23 cellular contexts compared by ENCODE assay signal in the genomic region with DNA sequence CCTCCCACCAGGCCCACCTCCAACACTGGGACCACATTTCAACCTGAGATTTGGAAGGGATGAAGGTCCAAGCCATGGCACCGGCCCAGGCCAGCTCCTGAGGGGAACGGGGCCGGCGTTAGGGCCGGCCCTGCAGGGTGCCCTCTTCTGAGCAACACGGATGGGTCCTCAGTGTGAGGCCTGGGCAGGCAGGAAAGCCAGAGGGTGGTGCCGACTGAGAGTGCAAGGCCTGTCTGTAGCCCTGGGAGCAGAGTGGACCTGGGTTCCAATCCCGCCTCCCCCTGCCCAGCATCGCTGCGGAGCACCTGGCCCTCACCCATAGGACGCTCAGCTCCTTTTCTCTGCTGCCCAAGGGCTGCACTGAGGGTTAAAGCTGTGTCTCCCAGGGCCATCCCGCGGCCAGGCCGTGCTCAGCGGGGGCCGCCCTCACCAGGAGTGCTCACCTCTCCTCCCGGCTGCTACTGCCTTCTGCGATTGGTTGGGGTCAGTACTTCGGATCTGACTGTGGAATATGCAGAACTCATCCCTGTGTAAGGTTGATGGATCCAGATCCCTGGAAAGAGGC. TPM values are rescaled to one million over a fixed set of nuclear protein-coding genes. Genes with fewer than 3 reads are reported as not detected.
DNase-seq lines count a peak whose midpoint lies in the region; ATAC-seq, FAIRE-seq and TF ChIP-seq lines count a peak whose summit lies in the region.
"Had no signal": no experiment of that assay in that cellular context is flagged by ENCODE, and none has a peak within 500 bp of the region (broad histone marks: within the 10 kb centered on the region; RNA-seq: fewer than 3 reads in every experiment).

No MANE protein-coding gene starts in this region.

- peaks cover 11% of the 10 kb centered on the region for H3K4me1 Mint-ChIP-seq in HFFc6 (ENCODE audit: low read depth)
- no peaks in the 10 kb centered on the region for H3K4me1 Mint-ChIP-seq in CD4-positive, alpha-beta T cell (ENCODE audit: low read depth)
- H3K4me1 Mint-ChIP-seq: CD4-positive, CD25-positive, alpha-beta regulatory T cell; IgD-negative memory B cell had no signal

- H3K79me1 ChIP-seq in H1 (ENCODE audit: low read depth, low read length) = no peaks in the 10 kb centered on the region
- H3K79me1 ChIP-seq in neuronal stem cell (ENCODE audit: low read depth, low read length) = peaks cover 4% of the 10 kb centered on the region

- no peak overlapping the region for H3K18ac ChIP-seq in H1 (ENCODE audit: extremely low read depth, low read length)
- peak overlapping the region; percentile 87 for H3K18ac ChIP-seq in neuronal stem cell (ENCODE audit: low read length)

- H3K4me3 Mint-ChIP-seq in HFFc6 = no peak overlapping the region
- H3K4me3 Mint-ChIP-seq in CD4-positive, alpha-beta T cell = no peak overlapping the region
- H3K4me3 Mint-ChIP-seq: CD4-positive, CD25-positive, alpha-beta regulatory T cell; IgD-negative memory B cell had no signal

- H3K27me3 Mint-ChIP-seq in HFFc6 (ENCODE audit: insufficient read depth) = peaks cover 42% of the 10 kb centered on the region
- no peaks in the 10 kb centered on the region for H3K27me3 Mint-ChIP-seq in CD4-positive, alpha-beta T cell
- H3K27me3 Mint-ChIP-seq: CD4-positive, CD25-positive, alpha-beta regulatory T cell; IgD-negative memory B cell had no signal

- H3K56ac ChIP-seq in H1 (replicated peaks; ENCODE audit: insufficient read length, low read depth, low read length) = no peak overlapping the region

- H2AFZ ChIP-seq in H1 (ENCODE audit: low read length) (no peak overlapping the region), neuronal stem cell (ENCODE audit: low read length) (no peak overlapping the region)
- H2AFZ ChIP-seq: GM23248 had no signal

- H3K9me3 Mint-ChIP-seq in HFFc6 = no peaks in the 10 kb centered on the region
- no peaks in the 10 kb centered on the region for H3K9me3 Mint-ChIP-seq in CD4-positive, alpha-beta T cell
- H3K9me3 Mint-ChIP-seq: CD4-positive, CD25-positive, alpha-beta regulatory T cell; IgD-negative memory B cell had no signal

- DNase-seq in HFFc6 = no peak
- no peak for DNase-seq in RWPE1 (ENCODE audit: low spot score)
- DNase-seq in H1 (ENCODE audit: low read depth in 1 of 2, low spot score in 2 of 2) = no peak
- DNase-seq in neuronal stem cell (ENCODE audit: low spot score) = no peak
- no peak for DNase-seq in DMS153 treated with DMSO at 0.1 percent for 48 hours (lab: John Stamatoyannopoulos, UW; ENCODE audit: unreplicated experiment)
- DNase-seq in CD4-positive, alpha-beta T cell = no peak
- DNase-seq: ACHN; BE2C; C1 segment of cervical spinal cord; CD4-positive, CD25-positive, alpha-beta regulatory T cell; DMS153; DMS79 treated with DMSO at 0.1 percent for 48 hours; GF-D8; GM23248; HCEC 1CT; KBM-7 had no signal

- peak overlapping the region; percentile 44 for H3K4ac ChIP-seq in H1 (replicated peaks; ENCODE audit: insufficient read length, low read depth, low read length)
- no peak overlapping the region for H3K4ac ChIP-seq in neuronal stem cell (ENCODE audit: low read length)

- no peaks in the 10 kb centered on the region for H3K23me2 ChIP-seq in H1 (ENCODE audit: low read depth, low read length)

- peaks cover 19% of the 10 kb centered on the region; the same call in 1 of the 2 replicates for H3K36me3 Mint-ChIP-seq in HFFc6 (ENCODE audit: low read depth)
- H3K36me3 Mint-ChIP-seq in CD4-positive, alpha-beta T cell (ENCODE audit: low read depth) = no peaks in the 10 kb centered on the region
- H3K36me3 Mint-ChIP-seq: CD4-positive, CD25-positive, alpha-beta regulatory T cell; IgD-negative memory B cell had no signal

- no peaks in the 10 kb centered on the region for H3K79me2 ChIP-seq in H1 (ENCODE audit: control insufficient read depth in 1 of 2, insufficient read depth in 2 of 2, low read length in 2 of 2)

- peak overlapping the region; percentile 1; the same call in 1 of the 2 replicates for H3K27ac ChIP-seq in RWPE1
- H3K27ac ChIP-seq in H1 (ENCODE audit: low read depth, low read length) = no peak overlapping the region
- H3K27ac ChIP-seq in neuronal stem cell (replicated peaks; ENCODE audit: low read length) = no peak overlapping the region
- no peak overlapping the region for H3K27ac ChIP-seq in CD4-positive, alpha-beta T cell (ENCODE audit: low read depth, low read length)
- H3K27ac ChIP-seq: GM23248 had no signal

- H2AK5ac ChIP-seq in H1 (ENCODE audit: low read depth, low read length) (no peak overlapping the region), neuronal stem cell (ENCODE audit: low read depth, low read length) (peak overlapping the region; percentile 68)

- no peak overlapping the region for H2BK20ac ChIP-seq in H1 (ENCODE audit: low read length)

- H3K23ac ChIP-seq in H1 (ENCODE audit: insufficient read length) (no peak overlapping the region), neuronal stem cell (ENCODE audit: low read depth, low read length, poor library complexity) (no peak overlapping the region)

- H2BK12ac ChIP-seq in H1 (ENCODE audit: low read depth, low read length) = no peak overlapping the region
- no peak overlapping the region for H2BK12ac ChIP-seq in neuronal stem cell (ENCODE audit: low read length)

- peak overlapping the region; percentile 31; the same call in 1 of the 2 replicates for H3K27ac Mint-ChIP-seq in HFFc6
- H3K27ac Mint-ChIP-seq in CD4-positive, alpha-beta T cell = no peak overlapping the region
- H3K27ac Mint-ChIP-seq: CD4-positive, CD25-positive, alpha-beta regulatory T cell; IgD-negative memory B cell had no signal

- no peak for TF ChIP-seq EP300 in H1 (IDR thresholded peaks at IDR 0.05; ENCODE audit: borderline replicate concordance in 1 of 2, low read depth in 2 of 2, low read length in 2 of 2)

- TF ChIP-seq POLR2A in H1 (IDR thresholded peaks at IDR 0.05; ENCODE audit: control extremely low read depth in 1 of 2, low read depth in 2 of 2, low read length in 2 of 2) (no peak), GM18505 (IDR thresholded peaks at IDR 0.05; ENCODE audit: borderline replicate concordance, extremely low read depth, insufficient read depth, insufficient read length) (no peak)

- FAIRE-seq in H1 (lab: Jason Lieb, UNC) = no peak
- FAIRE-seq: A204.1, GM19239, H54, HepG2 had no signal

- H3K9ac ChIP-seq in H1 (replicated peaks in 1 of 4; ENCODE audit: extremely low read depth in 1 of 4, low read depth in 3 of 4, low read length in 3 of 4) (no peak overlapping the region), neuronal stem cell (ENCODE audit: low read depth, low read length, poor library complexity) (no peak overlapping the region)
- H3K9ac ChIP-seq: GM23248 had no signal

- H4K8ac ChIP-seq in H1 (ENCODE audit: extremely low read depth, insufficient read depth, low read length) = peak overlapping the region; percentile 59; the same call in 1 of the 2 replicates
- H4K8ac ChIP-seq in neuronal stem cell (ENCODE audit: low read depth, low read length) = no peak overlapping the region

- no peaks in the 10 kb centered on the region for H3K4me1 ChIP-seq in H1 (replicated peaks in 1 of 4; ENCODE audit: control insufficient read depth in 3 of 4, insufficient read depth in 4 of 4, low read length in 3 of 4)
- H3K4me1 ChIP-seq in neuronal stem cell (ENCODE audit: control insufficient read depth in 2 of 2, insufficient read depth in 1 of 2, low read depth in 1 of 2, low read length in 2 of 2) = peaks cover 0 to 11% of the 10 kb centered on the region in 2 donors
- H3K4me1 ChIP-seq: BE2C had no signal

- ATAC-seq in GM18867 (IDR thresholded peaks at IDR 0.05; ENCODE audit: unreplicated experiment) (no peak), GM18505 (IDR thresholded peaks at IDR 0.05; ENCODE audit: unreplicated experiment) (no peak)
- ATAC-seq in CD4-positive, alpha-beta T cell (ENCODE audit: poor library complexity) = no peak
- ATAC-seq: HepG2 had no signal

- 93% methylated on average over 13 of the region's 19 CpGs; no CpG with 5 or more reads in 1 of the 2 experiments for WGBS in H1 (ENCODE audit: extremely low coverage in 1 of 2, insufficient coverage in 1 of 2, insufficient read length in 1 of 2, insufficient replicate concordance in 2 of 2, low coverage in 1 of 2, low lambda C conversion rate in 2 of 2, missing lambda C conversion rate in 1 of 2), 2 experiments
- WGBS in neuronal stem cell (ENCODE audit: extremely low coverage in 2 of 2, insufficient read length in 2 of 2, insufficient replicate concordance in 1 of 2), 2 donors = no CpG with 5 or more reads among the region's 19 CpGs

- H4K5ac ChIP-seq in H1 (ENCODE audit: insufficient read length, low read depth, low read length) = no peak overlapping the region

- no peak for TF ChIP-seq RAD21 in H1 (IDR thresholded peaks at IDR 0.05 in 1 of 2, conservative IDR thresholded peaks at IDR 0.05 in 1 of 2; ENCODE audit: low read depth in 2 of 2, low read length in 2 of 2)

- H2BK120ac ChIP-seq in H1 (replicated peaks; ENCODE audit: low read depth, low read length) (no peak overlapping the region), neuronal stem cell (ENCODE audit: low read depth, low read length) (no peak overlapping the region)

- H2BK15ac ChIP-seq in H1 (ENCODE audit: low read length) (no peak overlapping the region), neuronal stem cell (ENCODE audit: low read length) (no peak overlapping the region)

- intact Hi-C loops in CD4-positive, alpha-beta T cell (cut with DNase I, micrococcal nuclease) = no loop called here

- no peak overlapping the region for H2BK5ac ChIP-seq in H1 (ENCODE audit: low read depth, low read length)
- peak overlapping the region; percentile 91 for H2BK5ac ChIP-seq in neuronal stem cell (ENCODE audit: low read length)

- no peak overlapping the region for H4K91ac ChIP-seq in H1 (replicated peaks; ENCODE audit: insufficient read length, low read length)
- H4K91ac ChIP-seq in neuronal stem cell (ENCODE audit: low read depth, low read length, poor library complexity) = no peak overlapping the region

- TF ChIP-seq CTCF in HFFc6 (IDR thresholded peaks at IDR 0.05) (no peak), RWPE1 (conservative IDR thresholded peaks at IDR 0.05; ENCODE audit: low read depth) (no peak), H1 (IDR thresholded peaks at IDR 0.05; ENCODE audit: control extremely low read depth in 1 of 3, insufficient read depth in 1 of 3, low read depth in 1 of 3, low read length in 3 of 3) (no peak)
- no peak for TF ChIP-seq CTCF in CD4-positive, alpha-beta T cell (IDR thresholded peaks at IDR 0.05)

- POLR2A ChIA-PET in RWPE1 (lab: Yijun Ruan, JAX; ENCODE audit: low non-redundant PET) = no interaction called here
- POLR2A ChIA-PET in H1 (lab: Charles Lee; ENCODE audit: partially characterized antibody) = interaction anchor here (1.1 kb wide), 1 partner anchor 27 kb away, joined by 3 read pairs; no protein-coding TSS in a partner anchor
- POLR2A ChIA-PET in CD4-positive, alpha-beta T cell (lab: Charles Lee) = no interaction called here

- no peak overlapping the region for H3K14ac ChIP-seq in H1 (ENCODE audit: insufficient read length)
- H3K14ac ChIP-seq in neuronal stem cell (ENCODE audit: low read length) = no peak overlapping the region

- H3K4me3 ChIP-seq in H1 (ENCODE audit: extremely low read depth in 1 of 4, insufficient read depth in 2 of 4, low read depth in 3 of 4, low read length in 4 of 4) (no peak overlapping the region), neuronal stem cell (ENCODE audit: low read length in 2 of 2) (no peak overlapping the region)
- H3K4me3 ChIP-seq: GM23248 had no signal

- H3K36me3 ChIP-seq in H1 (ENCODE audit: control insufficient read depth in 2 of 4, insufficient read depth in 4 of 4, low read length in 3 of 4) (no peaks in the 10 kb centered on the region), neuronal stem cell (replicated peaks in 1 of 2; ENCODE audit: control insufficient read depth in 2 of 2, insufficient read depth in 2 of 2, low read length in 2 of 2) (no peaks in the 10 kb centered on the region)
- H3K36me3 ChIP-seq: BE2C had no signal

- no peaks in the 10 kb centered on the region for H4K20me1 ChIP-seq in H1 (replicated peaks in 1 of 2; ENCODE audit: control insufficient read depth in 1 of 2, insufficient read depth in 2 of 2, low read length in 2 of 2)

- H3K4me2 ChIP-seq in H1 (ENCODE audit: insufficient read depth in 1 of 2, low read depth in 2 of 2, low read length in 2 of 2) (no peak overlapping the region), neuronal stem cell (ENCODE audit: insufficient read depth, low read length, poor library complexity, severe bottlenecking) (no peak overlapping the region)

- H3K9me3 ChIP-seq in H1 (ENCODE audit: insufficient read depth in 2 of 2, low read depth in 1 of 2, low read length in 1 of 2) = no peaks in the 10 kb centered on the region
- no peaks in the 10 kb centered on the region for H3K9me3 ChIP-seq in neuronal stem cell (replicated peaks in 1 of 2; ENCODE audit: control insufficient read depth in 2 of 2, insufficient read depth in 1 of 2, low read depth in 1 of 2, low read length in 2 of 2)
- no peaks in the 10 kb centered on the region for H3K9me3 ChIP-seq in CD4-positive, alpha-beta T cell (ENCODE audit: control insufficient read depth, low read length)
- H3K9me3 ChIP-seq: BE2C had no signal

- CTCF ChIA-PET in RWPE1 (lab: Yijun Ruan, JAX) (interaction anchor here (0.6 kb wide), 1 partner anchor 191 kb away, joined by 5 read pairs; no protein-coding TSS in a partner anchor), H1 (lab: Charles Lee; ENCODE audit: partially characterized antibody) (interaction anchor here (1.1 to 2.1 kb wide), 3 partner anchors 55 to 146 kb away, joined by 3 to 8 read pairs (median 5); no protein-coding TSS in a partner anchor)
- CTCF ChIA-PET in CD4-positive, alpha-beta T cell (lab: Charles Lee) = no interaction called here

- H3K27me3 ChIP-seq in H1 (replicated peaks in 1 of 4; ENCODE audit: control insufficient read depth in 3 of 4, extremely low read depth in 1 of 4, insufficient read depth in 3 of 4, low read length in 3 of 4) (no peaks in the 10 kb centered on the region), neuronal stem cell (ENCODE audit: control insufficient read depth in 3 of 3, insufficient read depth in 3 of 3, low read depth in 1 of 3, low read length in 3 of 3) (peaks cover 0 to 9% (median 0%) of the 10 kb centered on the region in 3 experiments)
- no peaks in the 10 kb centered on the region for H3K27me3 ChIP-seq in CD4-positive, alpha-beta T cell (ENCODE audit: control insufficient read depth, insufficient read depth, low read length)
- H3K27me3 ChIP-seq: BE2C had no signal

RNA-seq across cellular contexts. Expression of a gene that starts 44.1 kb away (rescaled TPM):
- total RNA-seq in HFFc6 (2021; fragmentation: NEBNext Ultra II Directional; extraction: Animal tissue kit (Norgen Biotek cat#: 25700)) = not detected
- total RNA-seq in H1 (2021; fragmentation: NEBNext Ultra II Directional; extraction: Animal tissue kit (Norgen Biotek cat#: 25700)) = not detected in 2 replicates
- polyA plus RNA-seq in H1 (2011; rRNA removed) = not detected in 2 replicates
- polyA plus RNA-seq in H1 (2011; cell fraction: cytosol; rRNA removed) = not detected
- polyA plus RNA-seq in H1 (2011; cell fraction: nucleus; rRNA removed) = not detected
- not detected in 4 replicates for polyA plus RNA-seq in H1 (2012, experiment 1 of 2)
- not detected for polyA plus RNA-seq in H1 (2012, experiment 2 of 2)
- not detected for polyA plus RNA-seq in H1 (2013, experiment 1 of 2)
- polyA plus RNA-seq in H1 (2013, experiment 2 of 2) = not detected
- not detected in 2 replicates for polyA minus RNA-seq in H1 (2011; rRNA and poly(A)+ RNA removed)
- not detected for polyA minus RNA-seq in H1 (2011; cell fraction: cytosol; rRNA and poly(A)+ RNA removed)
- not detected for polyA minus RNA-seq in H1 (2011; cell fraction: nucleus; rRNA and poly(A)+ RNA removed)
- polyA plus RNA-seq in neuronal stem cell (2013, experiment 1 of 2) = not detected
- polyA plus RNA-seq in neuronal stem cell (2013, experiment 2 of 2) = not detected
- not detected for total RNA-seq in CD4-positive, alpha-beta T cell
- total RNA-seq: CD4-positive, CD25-positive, alpha-beta regulatory T cell; GM23248; HepG2 had no signal
- polyA plus RNA-seq: CD4-positive, CD25-positive, alpha-beta regulatory T cell; GM23248; HepG2; IgD-negative memory B cell had no signal
